In genomic region chr1:208086116-208086515, GRCh38 we compare ENCODE assay signal across 1 cellular context.
TF ChIP-seq lines count a peak whose summit lies in the region.

No MANE protein-coding gene starts in this region.

TF ChIP-seq in H1, 55 proteins besides CTCF, POLR2A, EP300 and RAD21:
- TF ChIP-seq CHD7 (IDR thresholded peaks at IDR 0.05; ENCODE audit: insufficient replicate concordance, low read length) = no peak
- no peak for TF ChIP-seq YY1 (IDR thresholded peaks at IDR 0.05; ENCODE audit: low read depth, low read length)
- TF ChIP-seq TCF12 (IDR thresholded peaks at IDR 0.05; ENCODE audit: low read depth, low read length) = no peak
- no peak for TF ChIP-seq SP2 (IDR thresholded peaks at IDR 0.05; ENCODE audit: low read length)
- TF ChIP-seq SP4 (IDR thresholded peaks at IDR 0.05; ENCODE audit: low read length) = no peak
- TF ChIP-seq FOSL1 (IDR thresholded peaks at IDR 0.05; ENCODE audit: insufficient read depth, low read depth, low read length) = no peak
- no peak for TF ChIP-seq CHD1 (IDR thresholded peaks at IDR 0.05; ENCODE audit: low read depth, low read length)
- no peak for TF ChIP-seq SRF (IDR thresholded peaks at IDR 0.05; ENCODE audit: low read depth, low read length)
- TF ChIP-seq SAP30 (IDR thresholded peaks at IDR 0.05; ENCODE audit: insufficient read depth, insufficient replicate concordance, low read length) = no peak
- no peak for TF ChIP-seq SIN3A (conservative IDR thresholded peaks at IDR 0.05 in 1 of 2, IDR thresholded peaks at IDR 0.05 in 1 of 2; ENCODE audit: low read depth in 1 of 2, low read length in 2 of 2)
- no peak for TF ChIP-seq CHD2 (IDR thresholded peaks at IDR 0.05; ENCODE audit: low read length)
- TF ChIP-seq ASH2L (IDR thresholded peaks at IDR 0.05; ENCODE audit: low read length) = no peak
- no peak for TF ChIP-seq KDM5A (IDR thresholded peaks at IDR 0.05; ENCODE audit: low read length)
- TF ChIP-seq KDM1A (IDR thresholded peaks at IDR 0.05; ENCODE audit: borderline replicate concordance, low read length) = no peak
- TF ChIP-seq BRCA1 (IDR thresholded peaks at IDR 0.05; ENCODE audit: low read depth, low read length) = no peak
- TF ChIP-seq CTBP2 (IDR thresholded peaks at IDR 0.05; ENCODE audit: borderline replicate concordance, insufficient read depth, insufficient read length, low read length) = no peak
- no peak for TF ChIP-seq ZNF274 (IDR thresholded peaks at IDR 0.05; ENCODE audit: borderline replicate concordance, extremely low read depth, low read length)
- TF ChIP-seq E2F6 (IDR thresholded peaks at IDR 0.05) = no peak
